Comparison of ENCODE assay signal across 1 cellular context in the genomic region with DNA sequence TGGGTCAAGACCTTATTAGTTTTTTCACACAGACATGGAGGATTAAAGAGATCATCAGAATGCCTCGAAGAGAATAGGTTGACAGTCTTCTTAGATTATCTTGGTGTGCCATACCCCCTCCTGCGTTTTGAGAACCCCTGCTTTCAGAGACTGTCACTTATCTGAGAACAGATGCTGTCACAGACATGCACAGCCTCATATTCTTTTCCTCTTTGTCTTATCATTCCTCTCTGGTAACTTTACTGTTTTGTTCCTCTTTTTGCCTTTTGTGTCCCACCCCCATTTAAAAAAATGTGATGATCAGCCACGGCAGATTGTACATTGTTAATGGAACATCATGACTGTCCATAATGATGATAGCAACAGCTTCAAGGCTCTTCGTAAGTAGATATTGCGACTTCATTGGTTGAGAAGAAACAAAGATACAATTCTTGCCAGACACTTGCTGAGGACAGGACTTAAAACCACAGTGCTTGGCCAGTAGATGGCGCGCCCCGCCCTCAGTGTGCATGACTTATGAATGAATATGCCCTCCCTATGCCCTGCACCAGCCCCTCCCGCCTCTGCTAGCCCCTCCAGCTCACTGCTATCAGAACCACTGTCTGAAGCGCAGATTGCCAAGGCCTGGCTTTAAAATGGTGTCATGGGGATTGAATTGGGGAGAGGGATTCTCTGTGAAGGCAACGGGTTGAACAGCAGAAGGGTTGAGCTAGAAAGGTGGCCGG.
TF ChIP-seq lines count a peak whose summit lies in the region.

No MANE protein-coding gene starts in this region.

TF ChIP-seq in HEK293, 187 proteins besides CTCF, POLR2A, EP300 and RAD21 (continued from another document):
- TF ChIP-seq SP2 (tag by site-specific recombination; IDR thresholded peaks at IDR 0.05): peak; percentile 62
- no peak for TF ChIP-seq TCF7L2 (IDR thresholded peaks at IDR 0.05; ENCODE audit: borderline replicate concordance, low read depth, low read length)
- TF ChIP-seq YY2 (tag by site-specific recombination; IDR thresholded peaks at IDR 0.05): no peak
- TF ChIP-seq ZNF366 (tag by site-specific recombination; conservative IDR thresholded peaks at IDR 0.05): 0 out of 2 replicates have a peak, but pooled peaks have one; percentile 20
- no peak for TF ChIP-seq ZNF24 (tag by site-specific recombination; IDR thresholded peaks at IDR 0.05)
- no peak for TF ChIP-seq GFI1B (tag by site-specific recombination; IDR thresholded peaks at IDR 0.05)
- TF ChIP-seq, protein P1, sequence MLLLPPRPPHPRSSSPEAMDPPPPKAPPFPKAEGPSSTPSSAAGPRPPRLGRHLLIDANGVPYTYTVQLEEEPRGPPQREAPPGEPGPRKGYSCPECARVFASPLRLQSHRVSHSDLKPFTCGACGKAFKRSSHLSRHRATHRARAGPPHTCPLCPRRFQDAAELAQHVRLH (tag by site-specific recombination; IDR thresholded peaks at IDR 0.05): no peak
- TF ChIP-seq, protein P2, sequence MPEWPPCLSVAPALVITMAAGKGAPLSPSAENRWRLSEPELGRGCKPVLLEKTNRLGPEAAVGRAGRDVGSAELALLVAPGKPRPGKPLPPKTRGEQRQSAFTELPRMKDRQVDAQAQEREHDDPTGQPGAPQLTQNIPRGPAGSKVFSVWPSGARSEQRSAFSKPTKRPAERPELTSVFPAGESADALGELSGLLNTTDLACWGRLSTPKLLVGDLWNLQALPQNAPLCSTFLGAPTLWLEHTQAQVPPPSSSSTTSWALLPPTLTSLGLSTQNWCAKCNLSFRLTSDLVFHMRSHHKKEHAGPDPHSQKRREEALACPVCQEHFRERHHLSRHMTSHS (tag by site-specific recombination; IDR thresholded peaks at IDR 0.05): no peak
- TF ChIP-seq ZNF530 (tag by site-specific recombination; IDR thresholded peaks at IDR 0.05; ENCODE audit: low read depth): no peak
- peak; percentile 33; the same call in 1 of the 2 replicates for TF ChIP-seq ZNF335 (tag by site-specific recombination; conservative IDR thresholded peaks at IDR 0.05)
- no peak for TF ChIP-seq ZBTB48 (tag by site-specific recombination; IDR thresholded peaks at IDR 0.05)
- TF ChIP-seq ZNF169 (tag by site-specific recombination; IDR thresholded peaks at IDR 0.05): no peak
- TF ChIP-seq, protein P3, sequence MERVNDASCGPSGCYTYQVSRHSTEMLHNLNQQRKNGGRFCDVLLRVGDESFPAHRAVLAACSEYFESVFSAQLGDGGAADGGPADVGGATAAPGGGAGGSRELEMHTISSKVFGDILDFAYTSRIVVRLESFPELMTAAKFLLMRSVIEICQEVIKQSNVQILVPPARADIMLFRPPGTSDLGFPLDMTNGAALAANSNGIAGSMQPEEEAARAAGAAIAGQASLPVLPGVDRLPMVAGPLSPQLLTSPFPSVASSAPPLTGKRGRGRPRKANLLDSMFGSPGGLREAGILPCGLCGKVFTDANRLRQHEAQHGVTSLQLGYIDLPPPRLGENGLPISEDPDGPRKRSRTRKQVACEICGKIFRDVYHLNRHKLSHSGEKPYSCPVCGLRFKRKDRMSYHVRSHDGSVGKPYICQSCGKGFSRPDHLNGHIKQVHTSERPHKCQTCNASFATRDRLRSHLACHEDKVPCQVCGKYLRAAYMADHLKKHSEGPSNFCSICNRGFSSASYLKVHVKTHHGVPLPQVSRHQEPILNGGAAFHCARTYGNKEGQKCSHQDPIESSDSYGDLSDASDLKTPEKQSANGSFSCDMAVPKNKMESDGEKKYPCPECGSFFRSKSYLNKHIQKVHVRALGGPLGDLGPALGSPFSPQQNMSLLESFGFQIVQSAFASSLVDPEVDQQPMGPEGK (tag by site-specific recombination; IDR thresholded peaks at IDR 0.05): peak; percentile 88
- peak; percentile 41; the same call in 1 of the 2 replicates for TF ChIP-seq ZNF660 (tag by site-specific recombination; IDR thresholded peaks at IDR 0.05)
- TF ChIP-seq ZBTB1 (tag by site-specific recombination; IDR thresholded peaks at IDR 0.05): no peak
- TF ChIP-seq ZNF223 (tag by site-specific recombination; IDR thresholded peaks at IDR 0.05): no peak
- peak; percentile 59 for TF ChIP-seq ZBTB8A (tag by site-specific recombination; IDR thresholded peaks at IDR 0.05)
- TF ChIP-seq, protein P4, sequence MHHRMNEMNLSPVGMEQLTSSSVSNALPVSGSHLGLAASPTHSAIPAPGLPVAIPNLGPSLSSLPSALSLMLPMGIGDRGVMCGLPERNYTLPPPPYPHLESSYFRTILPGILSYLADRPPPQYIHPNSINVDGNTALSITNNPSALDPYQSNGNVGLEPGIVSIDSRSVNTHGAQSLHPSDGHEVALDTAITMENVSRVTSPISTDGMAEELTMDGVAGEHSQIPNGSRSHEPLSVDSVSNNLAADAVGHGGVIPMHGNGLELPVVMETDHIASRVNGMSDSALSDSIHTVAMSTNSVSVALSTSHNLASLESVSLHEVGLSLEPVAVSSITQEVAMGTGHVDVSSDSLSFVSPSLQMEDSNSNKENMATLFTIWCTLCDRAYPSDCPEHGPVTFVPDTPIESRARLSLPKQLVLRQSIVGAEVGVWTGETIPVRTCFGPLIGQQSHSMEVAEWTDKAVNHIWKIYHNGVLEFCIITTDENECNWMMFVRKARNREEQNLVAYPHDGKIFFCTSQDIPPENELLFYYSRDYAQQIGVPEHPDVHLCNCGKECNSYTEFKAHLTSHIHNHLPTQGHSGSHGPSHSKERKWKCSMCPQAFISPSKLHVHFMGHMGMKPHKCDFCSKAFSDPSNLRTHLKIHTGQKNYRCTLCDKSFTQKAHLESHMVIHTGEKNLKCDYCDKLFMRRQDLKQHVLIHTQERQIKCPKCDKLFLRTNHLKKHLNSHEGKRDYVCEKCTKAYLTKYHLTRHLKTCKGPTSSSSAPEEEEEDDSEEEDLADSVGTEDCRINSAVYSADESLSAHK (tag by site-specific recombination; IDR thresholded peaks at IDR 0.05): no peak
- peak; percentile 69 for TF ChIP-seq ZBTB17 (tag by site-specific recombination; IDR thresholded peaks at IDR 0.05)
- peak; percentile 99 for TF ChIP-seq ZNF654 (tag by site-specific recombination; IDR thresholded peaks at IDR 0.05; ENCODE audit: low read depth)
- TF ChIP-seq ZNF302 (tag by site-specific recombination; IDR thresholded peaks at IDR 0.05; ENCODE audit: low read depth): no peak
- peak; percentile 65 for TF ChIP-seq SCRT2 (tag by site-specific recombination; IDR thresholded peaks at IDR 0.05)
